16 cellular contexts compared by ENCODE assay signal in the genomic region with DNA sequence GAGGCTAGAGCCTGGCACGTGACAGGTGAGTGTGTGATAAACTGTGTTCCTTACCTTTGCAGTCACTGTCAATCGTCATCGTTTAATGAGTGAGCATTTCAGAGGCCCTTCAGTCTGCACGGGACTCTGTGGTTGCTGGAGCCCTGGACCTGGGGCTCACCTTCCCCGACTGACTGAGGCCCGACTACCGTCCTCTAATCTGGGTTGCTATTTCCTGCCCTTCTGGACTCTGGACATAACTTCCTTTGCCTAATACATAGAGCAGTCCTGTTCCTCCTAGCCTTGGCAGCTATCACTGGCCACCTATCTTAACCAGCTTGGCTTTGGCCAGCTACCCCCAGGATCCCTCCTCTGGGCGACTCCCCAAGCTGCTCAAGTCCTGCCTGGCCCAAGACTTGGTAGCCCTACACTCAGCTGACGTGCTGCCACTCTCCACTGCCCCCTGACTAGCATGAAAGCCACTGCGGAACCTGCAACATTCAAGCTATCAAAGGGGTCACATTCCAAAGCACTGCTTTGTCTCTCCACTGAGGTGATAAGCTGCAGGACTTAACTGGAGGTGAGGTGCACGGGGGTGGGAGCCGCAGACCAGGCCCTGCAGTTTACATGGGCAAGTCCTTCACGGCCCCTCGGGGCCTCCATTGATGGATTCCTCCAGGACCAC. TPM values are rescaled to one million over a fixed set of nuclear protein-coding genes. Genes with fewer than 3 reads are reported as not detected.
DNase-seq lines count a peak whose midpoint lies in the region; ATAC-seq, FAIRE-seq and TF ChIP-seq lines count a peak whose summit lies in the region.
"Had no signal": no experiment of that assay in that cellular context is flagged by ENCODE, and none has a peak within 500 bp of the region (broad histone marks: within the 10 kb centered on the region; RNA-seq: fewer than 3 reads in every experiment).

No MANE protein-coding gene starts in this region.

- no peaks in the 10 kb centered on the region for H4K20me1 ChIP-seq in HepG2 (ENCODE audit: insufficient read depth, low read length)

- peaks cover 10% of the 10 kb centered on the region for H3K9me3 Mint-ChIP-seq in nephron progenitor cell
- H3K9me3 Mint-ChIP-seq: activated CD4-positive, alpha-beta memory T cell treated with anti-CD3 and anti-CD28 coated beads for 36 hours had no signal

- H3K27ac ChIP-seq in heart right ventricle = peak overlapping the region in 7 of 10 donors; percentile 80 to 95 (median 89)
- peak overlapping the region; percentile 70 for H3K27ac ChIP-seq in HepG2 (ENCODE audit: extremely low read length, insufficient read depth, low read length)
- peak overlapping the region; percentile 97 to 98 for H3K27ac ChIP-seq in tibial artery
- H3K27ac ChIP-seq: epithelial cell of prostate had no signal

- in situ Hi-C loops in HepG2 (cut with HindIII; ENCODE audit: extremely low pct_ligation_motif_present, low pct_unique_long_range_greater_than_20kb) = loop anchor here (5.0 kb wide), 1 partner anchor 141 kb away; no protein-coding TSS in a partner anchor

- H3K36me3 ChIP-seq in heart right ventricle (no peaks in the 10 kb centered on the region), HepG2 (replicated peaks in 1 of 2; ENCODE audit: control insufficient read depth in 1 of 2, insufficient read depth in 2 of 2, low read length in 2 of 2) (no peaks in the 10 kb centered on the region), tibial artery (no peaks in the 10 kb centered on the region)
- H3K36me3 ChIP-seq: MG63 had no signal

- intact Hi-C loops in heart right ventricle (cut with DNase I) (loop anchor here in 7 of 10 donors (5.0 to 10.0 kb wide), 4 partner anchors 63 to 146 kb away; no protein-coding TSS in a partner anchor), Right ventricle myocardium superior (cut with DNase I) (no loop called here), HepG2 (cut with micrococcal nuclease; ENCODE audit: unreplicated experiment) (loop anchor here (2.0 kb wide), 1 partner anchor 13 kb away; no protein-coding TSS in a partner anchor), tibial artery (cut with DNase I; ENCODE audit: low total_unique reads) (loop anchor here (5.0 kb wide), 1 partner anchor 141 kb away; no protein-coding TSS in a partner anchor)

- TF ChIP-seq EP300 in HepG2 (IDR thresholded peaks at IDR 0.05; ENCODE audit: low read depth in 2 of 2, low read length in 2 of 2) (peak in 1 of 2 experiments; percentile 60; a peak in 1 of 4 replicates), HepG2 (CRISPR knock-in tag; IDR thresholded peaks at IDR 0.05; ENCODE audit: borderline replicate concordance) (peak; percentile 51; the same call in 1 of the 2 replicates)

- ATAC-seq in heart right ventricle (peak in 3 of 8 donors; percentile 6 to 15 (median 7)), Right ventricle myocardium superior (ENCODE audit: poor library complexity) (no peak), HepG2 (peak; percentile 84)

- H2AFZ ChIP-seq in HepG2 (ENCODE audit: low read length) = peak overlapping the region; percentile 59

- no peak for FAIRE-seq in HepG2 (lab: Jason Lieb, UNC)

- no peaks in the 10 kb centered on the region for H3K27me3 ChIP-seq in heart right ventricle
- peaks cover 5 to 6% of the 10 kb centered on the region in 2 experiments; a peak in 4 of 5 replicates for H3K27me3 ChIP-seq in HepG2 (ENCODE audit: control insufficient read depth in 1 of 2, insufficient read depth in 2 of 2, low read length in 2 of 2)
- H3K27me3 ChIP-seq in tibial artery = no peaks in the 10 kb centered on the region
- H3K27me3 ChIP-seq: MG63 had no signal

- TF ChIP-seq CTCF in heart right ventricle (IDR thresholded peaks at IDR 0.05) = peak in 4 of 9 donors; percentile 9 to 36 (median 30)
- TF ChIP-seq CTCF in HepG2 (CRISPR knock-in tag; IDR thresholded peaks at IDR 0.05) = peak; percentile 67
- TF ChIP-seq CTCF in tibial artery (IDR thresholded peaks at IDR 0.05) = no peak
- TF ChIP-seq CTCF in nephron progenitor cell (IDR thresholded peaks at IDR 0.05) = no peak

- 59 to 63% methylated on average over 14 of the region's 14 CpGs for WGBS in heart right ventricle, 2 donors
- 0% methylated on average over 14 of the region's 14 CpGs for WGBS in HepG2 (ENCODE audit: low lambda C conversion rate)

- H3K27ac Mint-ChIP-seq in nephron progenitor cell = no peak overlapping the region
- H3K27ac Mint-ChIP-seq: activated CD4-positive, alpha-beta memory T cell treated with anti-CD3 and anti-CD28 coated beads for 36 hours had no signal

- no peaks in the 10 kb centered on the region for H3K9me3 ChIP-seq in heart right ventricle
- no peaks in the 10 kb centered on the region for H3K9me3 ChIP-seq in HepG2 (ENCODE audit: low read length)
- no peaks in the 10 kb centered on the region for H3K9me3 ChIP-seq in tibial artery
- H3K9me3 ChIP-seq: MG63 had no signal

- TF ChIP-seq POLR2A in HepG2 (IDR thresholded peaks at IDR 0.05; ENCODE audit: insufficient read depth in 1 of 2, low read depth in 2 of 2, low read length in 2 of 2) = peak; percentile 65 to 67

- H3K36me3 Mint-ChIP-seq in nephron progenitor cell (ENCODE audit: low read depth) = no peaks in the 10 kb centered on the region
- H3K36me3 Mint-ChIP-seq: activated CD4-positive, alpha-beta memory T cell treated with anti-CD3 and anti-CD28 coated beads for 36 hours had no signal

- no peak for DNase-seq in heart right ventricle
- no peak for DNase-seq in Right ventricle myocardium superior
- DNase-seq in ecto neural progenitor cell (ENCODE audit: low spot score) = peak; percentile 60
- DNase-seq in HepG2 (ENCODE audit: low spot score) = peak; percentile 85
- DNase-seq in tibial artery = no peak
- DNase-seq in nephron progenitor cell = no peak
- DNase-seq in 8988T = no peak
- no peak for DNase-seq in stimulated activated naive CD4-positive, alpha-beta T cell treated with Interleukin-2 at 50 U/mL for 16 hours (lab: John Stamatoyannopoulos, UW)
- DNase-seq: ACHN; activated CD4-positive, alpha-beta memory T cell treated with anti-CD3 and anti-CD28 coated beads for 36 hours; activated effector memory CD4-positive, alpha-beta T cell treated with anti-CD3 and anti-CD28 coated beads, Interleukin-2, amount 50 U/mL, for 16 hours; caudate nucleus; MG63 had no signal

- no peak for TF ChIP-seq RAD21 in HepG2 (CRISPR knock-in tag; IDR thresholded peaks at IDR 0.05)

- peaks cover 6 to 50% (median 37%) of the 10 kb centered on the region in 9 donors for H3K4me1 ChIP-seq in heart right ventricle
- peaks cover 91% of the 10 kb centered on the region for H3K4me1 ChIP-seq in HepG2 (ENCODE audit: insufficient read depth, low read length)
- H3K4me1 ChIP-seq in tibial artery = peaks cover 0 to 41% (median 15%) of the 10 kb centered on the region in 4 donors

- peaks cover 27% of the 10 kb centered on the region for H3K27me3 Mint-ChIP-seq in nephron progenitor cell (ENCODE audit: low read depth, poor library complexity)
- H3K27me3 Mint-ChIP-seq: activated CD4-positive, alpha-beta memory T cell treated with anti-CD3 and anti-CD28 coated beads for 36 hours had no signal

- H3K4me3 Mint-ChIP-seq in nephron progenitor cell = no peak overlapping the region
- H3K4me3 Mint-ChIP-seq: activated CD4-positive, alpha-beta memory T cell treated with anti-CD3 and anti-CD28 coated beads for 36 hours had no signal

- peaks cover 71% of the 10 kb centered on the region for H3K4me1 Mint-ChIP-seq in nephron progenitor cell

- no peak overlapping the region for H3K4me3 ChIP-seq in heart right ventricle
- peak overlapping the region; percentile 42 to 69 (median 51) for H3K4me3 ChIP-seq in HepG2 (replicated peaks in 1 of 3; ENCODE audit: insufficient read depth in 1 of 3, low read depth in 2 of 3, low read length in 3 of 3)
- no peak overlapping the region for H3K4me3 ChIP-seq in tibial artery
- H3K4me3 ChIP-seq: MG63 had no signal

- CTCF ChIA-PET in HepG2 (lab: Yijun Ruan, JAX; ENCODE audit: low intra/inter-chr PET ratio, low total read pairs) = no interaction called here

- peak overlapping the region; percentile 93 for H3K4me2 ChIP-seq in HepG2 (ENCODE audit: low read depth, low read length)

- peak overlapping the region; percentile 55 for H3K9ac ChIP-seq in HepG2 (ENCODE audit: insufficient read depth, low read depth, low read length)

- POLR2A ChIA-PET in HepG2 (lab: Yijun Ruan, JAX) = interaction anchor here (0.9 to 3.3 kb wide), 9 partner anchors 11 to 144 kb away, joined by 3 to 40 read pairs (median 4); a partner anchor contains a TSS

- no TSS peak for BruUV-seq in HepG2 (replicated peaks; lab: Mats Ljungman, UMichigan)

- H3K79me2 ChIP-seq in HepG2 (ENCODE audit: insufficient read depth, low read length) = peaks cover 7% of the 10 kb centered on the region

RNA-seq across cellular contexts. Expression of a gene that starts 11.1 kb away (rescaled TPM):
- total RNA-seq in heart right ventricle = 1 to 10 TPM; 1.9 to 6.9 (median 4.6) TPM
- polyA plus RNA-seq in heart right ventricle = 1 to 10 TPM; 4.8 to 7.6 TPM
- total RNA-seq in Right ventricle myocardium superior = 4.1 TPM
- 68.0 and 70.0 TPM in 2 replicates for total RNA-seq in HepG2 (2016; rRNA removed; fragmentation: Illumina TruSeq; extraction: Trizol)
- 21.0 and 21.9 TPM in 2 replicates for total RNA-seq in HepG2 (2016; cell fraction: cytosol; rRNA removed; fragmentation: Illumina TruSeq; extraction: Trizol; ENCODE audit: low read depth)
- total RNA-seq in HepG2 (2016; cell fraction: insoluble cytoplasmic fraction; rRNA removed; fragmentation: Illumina TruSeq; extraction: Trizol) = 67.8 and 73.3 TPM in 2 replicates
- total RNA-seq in HepG2 (2016; cell fraction: membrane; rRNA removed; fragmentation: Illumina TruSeq; extraction: Trizol) = 42.7 and 50.7 TPM in 2 replicates
- total RNA-seq in HepG2 (2016; cell fraction: nucleus; rRNA removed; fragmentation: Illumina TruSeq; extraction: Trizol) = 51.2 and 64.7 TPM in 2 replicates
- polyA plus RNA-seq in HepG2 (2011; rRNA removed) = 124 and 141 TPM in 2 replicates
- polyA plus RNA-seq in HepG2 (2011; cell fraction: cytosol; rRNA removed) = 66.2 and 82.5 TPM in 2 replicates
- 477 and 514 TPM in 2 replicates for polyA plus RNA-seq in HepG2 (2011; cell fraction: nucleus; rRNA removed)
- polyA plus RNA-seq in HepG2 (2012) = 189 and 204 TPM in 2 replicates
- polyA plus RNA-seq in HepG2 (2016; cell fraction: cytosol; fragmentation: Illumina TruSeq; extraction: Trizol; ENCODE audit: low read depth) = 14.6 and 16.8 TPM in 2 replicates
- polyA plus RNA-seq in HepG2 (2016; cell fraction: insoluble cytoplasmic fraction; fragmentation: Illumina TruSeq; extraction: Trizol; ENCODE audit: low read depth) = 53.0 and 54.7 TPM in 2 replicates
- polyA plus RNA-seq in HepG2 (2016; cell fraction: membrane; fragmentation: Illumina TruSeq; extraction: Trizol; ENCODE audit: low read depth) = 27.1 and 29.9 TPM in 2 replicates
- 145 and 160 TPM in 2 replicates for polyA plus RNA-seq in HepG2 (2016; cell fraction: nucleus; fragmentation: Illumina TruSeq; extraction: Trizol; ENCODE audit: insufficient read depth, low read depth)
- polyA minus RNA-seq in HepG2 (2011; rRNA and poly(A)+ RNA removed; ENCODE audit: low replicate concordance) = 4.6 and 63.9 TPM in 2 replicates
- polyA minus RNA-seq in HepG2 (2011; cell fraction: cytosol; rRNA and poly(A)+ RNA removed) = 23.6 and 25.7 TPM in 2 replicates
- polyA minus RNA-seq in HepG2 (2011; cell fraction: nucleus; rRNA and poly(A)+ RNA removed) = 126 and 135 TPM in 2 replicates
- total RNA-seq: activated CD4-positive, alpha-beta memory T cell treated with anti-CD3 and anti-CD28 coated beads for 36 hours; temporal lobe had no signal

RNA-seq across cellular contexts. Expression of a gene that starts 25.8 kb away (rescaled TPM):
- 100 to 1,000 TPM in 9 of 10 donors, 10 to 100 TPM in 1; 91.5 to 132 (median 112) TPM for total RNA-seq in heart right ventricle
- polyA plus RNA-seq in heart right ventricle = 100 to 1,000 TPM; 103 to 111 TPM
- 88.5 TPM for total RNA-seq in Right ventricle myocardium superior
- 15.9 and 22.0 TPM in 2 replicates for total RNA-seq in HepG2 (2016; rRNA removed; fragmentation: Illumina TruSeq; extraction: Trizol)
- 11.0 and 11.2 TPM in 2 replicates for total RNA-seq in HepG2 (2016; cell fraction: cytosol; rRNA removed; fragmentation: Illumina TruSeq; extraction: Trizol; ENCODE audit: low read depth)
- total RNA-seq in HepG2 (2016; cell fraction: insoluble cytoplasmic fraction; rRNA removed; fragmentation: Illumina TruSeq; extraction: Trizol) = 15.6 and 24.6 TPM in 2 replicates
- total RNA-seq in HepG2 (2016; cell fraction: membrane; rRNA removed; fragmentation: Illumina TruSeq; extraction: Trizol) = 18.1 and 18.4 TPM in 2 replicates
- total RNA-seq in HepG2 (2016; cell fraction: nucleus; rRNA removed; fragmentation: Illumina TruSeq; extraction: Trizol) = 31.0 and 33.7 TPM in 2 replicates
- polyA plus RNA-seq in HepG2 (2011; rRNA removed) = 31.2 and 40.5 TPM in 2 replicates
- polyA plus RNA-seq in HepG2 (2011; cell fraction: cytosol; rRNA removed) = 19.8 and 25.0 TPM in 2 replicates
- polyA plus RNA-seq in HepG2 (2011; cell fraction: nucleus; rRNA removed) = 43.1 TPM in 2 replicates
- 48.6 and 68.2 TPM in 2 replicates for polyA plus RNA-seq in HepG2 (2012)
- polyA plus RNA-seq in HepG2 (2016; cell fraction: cytosol; fragmentation: Illumina TruSeq; extraction: Trizol; ENCODE audit: low read depth) = 5.6 and 6.5 TPM in 2 replicates
- 43.3 and 43.5 TPM in 2 replicates for polyA plus RNA-seq in HepG2 (2016; cell fraction: insoluble cytoplasmic fraction; fragmentation: Illumina TruSeq; extraction: Trizol; ENCODE audit: low read depth)
- polyA plus RNA-seq in HepG2 (2016; cell fraction: membrane; fragmentation: Illumina TruSeq; extraction: Trizol; ENCODE audit: low read depth) = 10.6 and 13.6 TPM in 2 replicates
- 55.6 and 61.1 TPM in 2 replicates for polyA plus RNA-seq in HepG2 (2016; cell fraction: nucleus; fragmentation: Illumina TruSeq; extraction: Trizol; ENCODE audit: insufficient read depth, low read depth)
- polyA minus RNA-seq in HepG2 (2011; rRNA and poly(A)+ RNA removed; ENCODE audit: low replicate concordance) = 26.4 and 35.1 TPM in 2 replicates
- polyA minus RNA-seq in HepG2 (2011; cell fraction: cytosol; rRNA and poly(A)+ RNA removed) = 26.2 and 26.7 TPM in 2 replicates
- 97.5 and 100 TPM in 2 replicates for polyA minus RNA-seq in HepG2 (2011; cell fraction: nucleus; rRNA and poly(A)+ RNA removed)

RNA-seq across cellular contexts. Expression of a gene that starts 35.2 kb away (rescaled TPM):
- total RNA-seq in heart right ventricle (not detected), Right ventricle myocardium superior (not detected), HepG2 (2016; rRNA removed; fragmentation: Illumina TruSeq; extraction: Trizol) (not detected in 2 replicates)
- polyA plus RNA-seq in heart right ventricle (not detected), HepG2 (2011; rRNA removed) (not detected in 2 replicates)
- not detected in 2 replicates for total RNA-seq in HepG2 (2016; cell fraction: cytosol; rRNA removed; fragmentation: Illumina TruSeq; extraction: Trizol; ENCODE audit: low read depth)
- total RNA-seq in HepG2 (2016; cell fraction: insoluble cytoplasmic fraction; rRNA removed; fragmentation: Illumina TruSeq; extraction: Trizol) = not detected in 2 replicates
- not detected in 2 replicates for total RNA-seq in HepG2 (2016; cell fraction: membrane; rRNA removed; fragmentation: Illumina TruSeq; extraction: Trizol)
- not detected in 2 replicates for total RNA-seq in HepG2 (2016; cell fraction: nucleus; rRNA removed; fragmentation: Illumina TruSeq; extraction: Trizol)
- not detected in 2 replicates for polyA plus RNA-seq in HepG2 (2011; cell fraction: cytosol; rRNA removed)
- polyA plus RNA-seq in HepG2 (2011; cell fraction: nucleus; rRNA removed) = not detected in 2 replicates
- not detected in 2 replicates for polyA plus RNA-seq in HepG2 (2012)
- not detected in 2 replicates for polyA plus RNA-seq in HepG2 (2016; cell fraction: cytosol; fragmentation: Illumina TruSeq; extraction: Trizol; ENCODE audit: low read depth)
- polyA plus RNA-seq in HepG2 (2016; cell fraction: insoluble cytoplasmic fraction; fragmentation: Illumina TruSeq; extraction: Trizol; ENCODE audit: low read depth) = not detected in 2 replicates
- not detected in 2 replicates for polyA plus RNA-seq in HepG2 (2016; cell fraction: membrane; fragmentation: Illumina TruSeq; extraction: Trizol; ENCODE audit: low read depth)
- not detected in 2 replicates for polyA plus RNA-seq in HepG2 (2016; cell fraction: nucleus; fragmentation: Illumina TruSeq; extraction: Trizol; ENCODE audit: insufficient read depth, low read depth)
- polyA minus RNA-seq in HepG2 (2011; rRNA and poly(A)+ RNA removed; ENCODE audit: low replicate concordance) = not detected in 2 replicates
- polyA minus RNA-seq in HepG2 (2011; cell fraction: cytosol; rRNA and poly(A)+ RNA removed) = not detected in 2 replicates
- polyA minus RNA-seq in HepG2 (2011; cell fraction: nucleus; rRNA and poly(A)+ RNA removed) = not detected in 2 replicates
- total RNA-seq: activated CD4-positive, alpha-beta memory T cell treated with anti-CD3 and anti-CD28 coated beads for 36 hours; lung microvascular endothelial cell; temporal lobe had no signal

Comparison
In these comparisons a context has a peak if more than half of its experiments do, and no peak if none do; other contexts are left out.
1. DNase-seq: peak in ecto neural progenitor cell (single experiment) and HepG2 (single experiment); none in heart right ventricle (0 of 2), Right ventricle myocardium superior (single experiment), tibial artery (0 of 2), nephron progenitor cell (single experiment), 8988T (single experiment) and stimulated activated naive CD4-positive, alpha-beta T cell treated with Interleukin-2 at 50 U/mL for 16 hours (single experiment).
2. H3K4me3 ChIP-seq: peak in HepG2 (3 of 3); none in heart right ventricle (0 of 10) and tibial artery (0 of 2).
3. Peak in every context shown above with its lines, with median percentiles within 50 percentile points of each other: H3K27ac ChIP-seq.